8 cellular contexts compared by ENCODE assay signal in the genomic region with DNA sequence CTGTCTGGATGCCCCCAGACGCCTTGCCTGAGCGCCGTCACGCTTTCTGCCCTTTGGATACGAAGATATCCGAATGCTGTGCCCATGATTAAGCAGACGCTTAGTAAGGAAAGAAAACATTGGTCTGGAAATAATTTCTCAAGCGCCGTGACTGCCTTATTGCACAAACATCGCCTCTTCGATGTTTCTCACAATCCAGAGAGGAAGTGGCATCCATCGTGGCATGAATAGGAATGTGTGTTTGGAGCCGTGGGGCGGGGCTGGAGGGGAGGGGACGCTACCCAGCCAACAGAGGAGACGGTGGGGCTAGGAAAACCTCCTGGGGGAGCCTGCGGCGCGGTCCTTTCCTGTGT. TPM values are rescaled to one million over a fixed set of nuclear protein-coding genes. Genes with fewer than 3 reads are reported as not detected.
A peak's percentile ranks its signal among the peaks of the same experiment; 100 is the strongest.
DNase-seq lines count a peak whose midpoint lies in the region; ATAC-seq and TF ChIP-seq lines count a peak whose summit lies in the region.

No MANE protein-coding gene starts in this region.

- ATAC-seq in activated CD4-positive, alpha-beta T cell treated with anti-CD3 and anti-CD28 coated beads for 36 hours: peak; percentile 5
- peak; percentile 38 for ATAC-seq in WTC11

- no peak for DNase-seq in activated CD4-positive, alpha-beta T cell treated with anti-CD3 and anti-CD28 coated beads for 36 hours
- DNase-seq in activated CD4-positive, alpha-beta T cell treated with anti-CD3 and anti-CD28 coated beads for 4 hours: no peak
- DNase-seq in WTC11 (ENCODE audit: low spot score): no peak
- DNase-seq in cardiac muscle cell (ENCODE audit: low read depth in 1 of 2, low spot score in 1 of 2): peak; percentile 20 to 46
- DNase-seq in sigmoid colon: no peak
- no peak for DNase-seq in DMS53 (lab: John Stamatoyannopoulos, UW)
- no peak for DNase-seq in SIG-M5 treated with dmso at 0.1 percent for 504 hours (lab: John Stamatoyannopoulos, UW; ENCODE audit: unreplicated experiment)
- DNase-seq in SIG-M5 (lab: John Stamatoyannopoulos, UW): no peak

- H3K4me3 Mint-ChIP-seq in activated CD4-positive, alpha-beta T cell treated with anti-CD3 and anti-CD28 coated beads for 36 hours: peak overlapping the region; percentile 50
- H3K4me3 Mint-ChIP-seq in WTC11: peak overlapping the region; percentile 75

- intact Hi-C loops in activated CD4-positive, alpha-beta T cell treated with anti-CD3 and anti-CD28 coated beads for 36 hours (cut with DNase I, micrococcal nuclease): no loop called here
- intact Hi-C loops in sigmoid colon (cut with DNase I): no loop called here

- peaks cover 23% of the 10 kb centered on the region for H3K4me1 Mint-ChIP-seq in activated CD4-positive, alpha-beta T cell treated with anti-CD3 and anti-CD28 coated beads for 36 hours
- peaks cover 33% of the 10 kb centered on the region for H3K4me1 Mint-ChIP-seq in WTC11

- CTCF ChIA-PET in activated CD4-positive, alpha-beta T cell treated with anti-CD3 and anti-CD28 coated beads for 36 hours (lab: Charles Lee): no interaction called here
- CTCF ChIA-PET in WTC11 (lab: Charles Lee): no interaction called here

- H3K9me3 Mint-ChIP-seq in activated CD4-positive, alpha-beta T cell treated with anti-CD3 and anti-CD28 coated beads for 36 hours (ENCODE audit: low read depth): peaks cover 5% of the 10 kb centered on the region
- peaks cover 6% of the 10 kb centered on the region for H3K9me3 Mint-ChIP-seq in WTC11

- H3K4me3 ChIP-seq in cardiac muscle cell (peak overlapping the region; percentile 95), sigmoid colon (peak overlapping the region in 3 of 4 donors; percentile 36 to 52 (median 48))

- TF ChIP-seq EP300 in sigmoid colon (IDR thresholded peaks at IDR 0.05): no peak

- peaks cover 51% of the 10 kb centered on the region for H3K27me3 ChIP-seq in cardiac muscle cell
- H3K27me3 ChIP-seq in sigmoid colon: peaks cover 25 to 67% (median 58%) of the 10 kb centered on the region in 3 donors

- peaks cover 21% of the 10 kb centered on the region for H3K4me1 ChIP-seq in cardiac muscle cell (ENCODE audit: low read depth)
- peaks cover 0 to 22% (median 19%) of the 10 kb centered on the region in 4 donors for H3K4me1 ChIP-seq in sigmoid colon

- no peak for TF ChIP-seq CTCF in WTC11 (IDR thresholded peaks at IDR 0.05)
- no peak for TF ChIP-seq CTCF in cardiac muscle cell (IDR thresholded peaks at IDR 0.05; ENCODE audit: low read depth, low read length)
- TF ChIP-seq CTCF in sigmoid colon (IDR thresholded peaks at IDR 0.05): no peak

- 4 to 5% methylated on average over 19 of the region's 19 CpGs for WGBS in sigmoid colon, 2 donors

- no peak overlapping the region for H3K27ac Mint-ChIP-seq in activated CD4-positive, alpha-beta T cell treated with anti-CD3 and anti-CD28 coated beads for 36 hours
- no peak overlapping the region for H3K27ac Mint-ChIP-seq in WTC11

- POLR2A ChIA-PET in activated CD4-positive, alpha-beta T cell treated with anti-CD3 and anti-CD28 coated beads for 36 hours (lab: Charles Lee): no interaction called here
- POLR2A ChIA-PET in WTC11 (lab: Charles Lee): no interaction called here

- no peak for TF ChIP-seq POLR2A in sigmoid colon (IDR thresholded peaks at IDR 0.05)

- H3K36me3 Mint-ChIP-seq in activated CD4-positive, alpha-beta T cell treated with anti-CD3 and anti-CD28 coated beads for 36 hours (ENCODE audit: low read depth): no peaks in the 10 kb centered on the region
- no peaks in the 10 kb centered on the region for H3K36me3 Mint-ChIP-seq in WTC11

- peaks cover 70% of the 10 kb centered on the region for H3K27me3 Mint-ChIP-seq in activated CD4-positive, alpha-beta T cell treated with anti-CD3 and anti-CD28 coated beads for 36 hours
- H3K27me3 Mint-ChIP-seq in WTC11 (ENCODE audit: low read depth): peaks cover 70% of the 10 kb centered on the region

- no peaks in the 10 kb centered on the region for H3K36me3 ChIP-seq in cardiac muscle cell
- no peaks in the 10 kb centered on the region for H3K36me3 ChIP-seq in sigmoid colon

- H3K27ac ChIP-seq in cardiac muscle cell: no peak overlapping the region
- no peak overlapping the region for H3K27ac ChIP-seq in sigmoid colon

- H3K9me3 ChIP-seq in cardiac muscle cell (ENCODE audit: low read depth) (no peaks in the 10 kb centered on the region), sigmoid colon (no peaks in the 10 kb centered on the region)

TF ChIP-seq in WTC11, 78 proteins besides CTCF, POLR2A, EP300 and RAD21:
- TF ChIP-seq CDX4 (CRISPR knock-in tag; IDR thresholded peaks at IDR 0.05; ENCODE audit: borderline replicate concordance) (no peak), E2F1 (CRISPR knock-in tag; IDR thresholded peaks at IDR 0.05) (no peak), ELF4 (CRISPR knock-in tag; IDR thresholded peaks at IDR 0.05; ENCODE audit: low read depth) (no peak), NFYB (CRISPR knock-in tag; conservative IDR thresholded peaks at IDR 0.05; ENCODE audit: low read depth) (no peak), HMGXB4 (CRISPR knock-in tag; IDR thresholded peaks at IDR 0.05) (no peak)
- TF ChIP-seq, protein P1, sequence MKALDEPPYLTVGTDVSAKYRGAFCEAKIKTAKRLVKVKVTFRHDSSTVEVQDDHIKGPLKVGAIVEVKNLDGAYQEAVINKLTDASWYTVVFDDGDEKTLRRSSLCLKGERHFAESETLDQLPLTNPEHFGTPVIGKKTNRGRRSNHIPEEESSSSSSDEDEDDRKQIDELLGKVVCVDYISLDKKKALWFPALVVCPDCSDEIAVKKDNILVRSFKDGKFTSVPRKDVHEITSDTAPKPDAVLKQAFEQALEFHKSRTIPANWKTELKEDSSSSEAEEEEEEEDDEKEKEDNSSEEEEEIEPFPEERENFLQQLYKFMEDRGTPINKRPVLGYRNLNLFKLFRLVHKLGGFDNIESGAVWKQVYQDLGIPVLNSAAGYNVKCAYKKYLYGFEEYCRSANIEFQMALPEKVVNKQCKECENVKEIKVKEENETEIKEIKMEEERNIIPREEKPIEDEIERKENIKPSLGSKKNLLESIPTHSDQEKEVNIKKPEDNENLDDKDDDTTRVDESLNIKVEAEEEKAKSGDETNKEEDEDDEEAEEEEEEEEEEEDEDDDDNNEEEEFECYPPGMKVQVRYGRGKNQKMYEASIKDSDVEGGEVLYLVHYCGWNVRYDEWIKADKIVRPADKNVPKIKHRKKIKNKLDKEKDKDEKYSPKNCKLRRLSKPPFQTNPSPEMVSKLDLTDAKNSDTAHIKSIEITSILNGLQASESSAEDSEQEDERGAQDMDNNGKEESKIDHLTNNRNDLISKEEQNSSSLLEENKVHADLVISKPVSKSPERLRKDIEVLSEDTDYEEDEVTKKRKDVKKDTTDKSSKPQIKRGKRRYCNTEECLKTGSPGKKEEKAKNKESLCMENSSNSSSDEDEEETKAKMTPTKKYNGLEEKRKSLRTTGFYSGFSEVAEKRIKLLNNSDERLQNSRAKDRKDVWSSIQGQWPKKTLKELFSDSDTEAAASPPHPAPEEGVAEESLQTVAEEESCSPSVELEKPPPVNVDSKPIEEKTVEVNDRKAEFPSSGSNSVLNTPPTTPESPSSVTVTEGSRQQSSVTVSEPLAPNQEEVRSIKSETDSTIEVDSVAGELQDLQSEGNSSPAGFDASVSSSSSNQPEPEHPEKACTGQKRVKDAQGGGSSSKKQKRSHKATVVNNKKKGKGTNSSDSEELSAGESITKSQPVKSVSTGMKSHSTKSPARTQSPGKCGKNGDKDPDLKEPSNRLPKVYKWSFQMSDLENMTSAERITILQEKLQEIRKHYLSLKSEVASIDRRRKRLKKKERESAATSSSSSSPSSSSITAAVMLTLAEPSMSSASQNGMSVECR (CRISPR knock-in tag; IDR thresholded peaks at IDR 0.05; ENCODE audit: borderline replicate concordance): no peak
TF ChIP-seq in WTC11: peak in this region for 0.

RNA-seq across cellular contexts. Expression of gene PPP1R14C, which starts 0.6 kb away (rescaled TPM):
- under 1 TPM in 1 of 2 experiments, not detected in 1; 0.21 TPM for total RNA-seq in activated CD4-positive, alpha-beta T cell treated with anti-CD3 and anti-CD28 coated beads for 36 hours
- total RNA-seq in WTC11 (2021): 0.66 to 1.1 TPM (median 0.80 TPM) in 3 replicates
- 104 and 106 TPM in 2 replicates for total RNA-seq in cardiac muscle cell
- 190 and 273 TPM in 2 replicates for polyA plus RNA-seq in cardiac muscle cell
- total RNA-seq in sigmoid colon: under 1 TPM in 2 of 4 donors, not detected in 2; under 0.01 to 0.55 TPM
- polyA plus RNA-seq in sigmoid colon: 10 to 100 TPM; 19.8 to 37.0 (median 21.3) TPM

Comparison
In these comparisons a context has a peak if more than half of its experiments do, and no peak if none do; other contexts are left out.
1. DNase-seq: peak in cardiac muscle cell (2 of 2); none in activated CD4-positive, alpha-beta T cell treated with anti-CD3 and anti-CD28 coated beads for 36 hours (single experiment), activated CD4-positive, alpha-beta T cell treated with anti-CD3 and anti-CD28 coated beads for 4 hours (0 of 2), WTC11 (single experiment), sigmoid colon (single experiment), DMS53 (single experiment), SIG-M5 treated with dmso at 0.1 percent for 504 hours (single experiment) and SIG-M5 (single experiment).
2. RNA of gene PPP1R14C, which starts 0.6 kb away (total RNA-seq): 104 to 106 TPM in cardiac muscle cell; 0.66 to 1.1 TPM in WTC11, 0.21 TPM in activated CD4-positive, alpha-beta T cell treated with anti-CD3 and anti-CD28 coated beads for 36 hours and under 0.01 to 0.55 TPM in sigmoid colon; every median in the first group is over 10 times any median in the second.